In the genomic region with DNA sequence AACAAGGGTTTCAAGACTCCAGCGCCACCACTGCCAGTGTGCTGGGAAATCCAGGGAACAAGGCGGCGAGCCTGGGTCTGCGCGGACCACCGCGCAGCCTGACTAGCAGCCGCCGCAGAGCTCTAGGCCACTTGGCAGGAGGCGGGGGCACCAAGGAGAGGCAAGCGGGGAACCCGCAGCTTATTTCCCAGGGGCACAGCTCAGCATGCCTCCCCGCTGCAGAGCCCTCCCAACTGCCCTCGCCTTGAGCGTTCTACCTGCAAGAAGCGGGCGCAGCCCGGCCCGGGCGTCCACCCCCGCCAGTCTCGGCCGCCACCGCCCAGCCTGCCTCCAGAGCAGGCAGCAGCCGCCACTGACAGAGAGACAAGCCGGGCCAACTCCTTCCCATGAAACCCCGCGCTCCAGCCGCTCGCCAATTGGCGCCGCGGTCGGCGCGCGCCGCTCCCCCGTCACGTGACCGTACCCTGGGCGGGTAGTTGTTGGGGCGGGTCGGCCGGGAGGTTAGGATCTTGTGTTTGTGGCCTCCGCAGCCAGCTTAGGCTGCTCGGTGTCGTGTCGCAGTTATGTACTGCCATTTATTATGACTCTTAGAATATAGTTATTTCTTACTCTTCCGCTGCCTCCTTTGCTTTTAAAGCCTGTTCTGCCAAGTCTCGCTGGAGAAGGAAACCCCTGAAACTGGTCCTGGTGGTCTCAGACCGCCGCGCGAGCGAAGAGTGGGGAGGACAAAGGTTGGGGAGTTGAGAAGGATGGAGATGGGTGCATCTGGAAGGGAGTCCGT, we compare ENCODE assay signal across 8 cellular contexts. TPM values are rescaled to one million over a fixed set of nuclear protein-coding genes. Genes with fewer than 3 reads are reported as not detected.
DNase-seq lines count a peak whose midpoint lies in the region; ATAC-seq and TF ChIP-seq lines count a peak whose summit lies in the region.

A gene with protein sequence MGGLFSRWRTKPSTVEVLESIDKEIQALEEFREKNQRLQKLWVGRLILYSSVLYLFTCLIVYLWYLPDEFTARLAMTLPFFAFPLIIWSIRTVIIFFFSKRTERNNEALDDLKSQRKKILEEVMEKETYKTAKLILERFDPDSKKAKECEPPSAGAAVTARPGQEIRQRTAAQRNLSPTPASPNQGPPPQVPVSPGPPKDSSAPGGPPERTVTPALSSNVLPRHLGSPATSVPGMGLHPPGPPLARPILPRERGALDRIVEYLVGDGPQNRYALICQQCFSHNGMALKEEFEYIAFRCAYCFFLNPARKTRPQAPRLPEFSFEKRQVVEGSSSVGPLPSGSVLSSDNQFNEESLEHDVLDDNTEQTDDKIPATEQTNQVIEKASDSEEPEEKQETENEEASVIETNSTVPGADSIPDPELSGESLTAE (minus strand): TSS at position 365 of the 781 bp plus-strand sequence. CDS start 6,683 bp downstream, outside the sequence.

- H3K27me3 Mint-ChIP-seq in activated CD4-positive, alpha-beta T cell treated with anti-CD3 and anti-CD28 coated beads, Interleukin-2, amount 10 ng/mL, durations not matched to agents 7 days and 5 days: peaks cover 10% of the 10 kb centered on the region

- H3K4me1 ChIP-seq in BLaER1 (peaks cover 21% of the 10 kb centered on the region), left lung (peaks cover 6 to 28% of the 10 kb centered on the region in 2 donors)

- no peaks in the 10 kb centered on the region for H4K20me1 ChIP-seq in BLaER1

- H3K27ac Mint-ChIP-seq in activated CD4-positive, alpha-beta T cell treated with anti-CD3 and anti-CD28 coated beads, Interleukin-2, amount 10 ng/mL, durations not matched to agents 7 days and 5 days: peak within 1 kb of the TSS; percentile 87

- H3K27ac ChIP-seq in BLaER1: peak within 1 kb of the TSS; percentile 73
- H3K27ac ChIP-seq in left lung: peak within 1 kb of the TSS; percentile 86 to 89

- H3K9ac ChIP-seq in BLaER1: peak within 1 kb of the TSS; percentile 86

- H3K27me3 ChIP-seq in BLaER1 (no peaks in the 10 kb centered on the region), left lung (no peaks in the 10 kb centered on the region)

- H3K9me3 Mint-ChIP-seq in activated CD4-positive, alpha-beta T cell treated with anti-CD3 and anti-CD28 coated beads, Interleukin-2, amount 10 ng/mL, durations not matched to agents 7 days and 5 days: no peaks in the 10 kb centered on the region

- H3K36me3 ChIP-seq in BLaER1 (no peaks in the 10 kb centered on the region), left lung (no peaks in the 10 kb centered on the region)

- intact Hi-C loops in left lung (cut with DNase I): no loop called here

- no peak for TF ChIP-seq CTCF in left lung (IDR thresholded peaks at IDR 0.05)

- POLR2A ChIA-PET in activated CD4-positive, alpha-beta T cell treated with anti-CD3 and anti-CD28 coated beads, Interleukin-2, amount 10 ng/mL, durations not matched to agents 7 days and 5 days (lab: Charles Lee): interaction anchor here (0.6 kb wide), 1 partner anchor 38 kb away, joined by 9 read pairs; no protein-coding TSS in a partner anchor

- H3K36me3 Mint-ChIP-seq in activated CD4-positive, alpha-beta T cell treated with anti-CD3 and anti-CD28 coated beads, Interleukin-2, amount 10 ng/mL, durations not matched to agents 7 days and 5 days (ENCODE audit: low read depth): peaks cover 2% of the 10 kb centered on the region

- peak within 1 kb of the TSS; percentile 90 for H3K4me3 Mint-ChIP-seq in activated CD4-positive, alpha-beta T cell treated with anti-CD3 and anti-CD28 coated beads, Interleukin-2, amount 10 ng/mL, durations not matched to agents 7 days and 5 days

- H3K9me3 ChIP-seq in BLaER1: no peaks in the 10 kb centered on the region
- H3K9me3 ChIP-seq in left lung: no peaks in the 10 kb centered on the region

- peak within 1 kb of the TSS; percentile 89 for H3K4me2 ChIP-seq in BLaER1

- CTCF ChIA-PET in activated CD4-positive, alpha-beta T cell treated with anti-CD3 and anti-CD28 coated beads, Interleukin-2, amount 10 ng/mL, durations not matched to agents 7 days and 5 days (lab: Charles Lee): interaction anchor here (0.9 to 1.3 kb wide), 2 partner anchors 20 to 29 kb away, joined by 3 read pairs; no protein-coding TSS in a partner anchor

- DNase-seq in NCI-H69 (lab: John Stamatoyannopoulos, UW): peak; percentile 94
- DNase-seq in activated CD4-positive, alpha-beta T cell treated with anti-CD3 and anti-CD28 coated beads, Interleukin-2, amount 10 ng/mL, durations not matched to agents 7 days and 5 days: peak; percentile 93
- DNase-seq in cortex of kidney (lab: John Stamatoyannopoulos, UW): peak; percentile 76
- DNase-seq in left lung: peak; percentile 95 to 99
- peak; percentile 88 to 91 for DNase-seq in stimulated activated CD4-positive, alpha-beta T cell treated with anti-CD3 and anti-CD28 coated beads, Interleukin-2, amount 100 ng/mL, for 48 hours

- peak within 1 kb of the TSS; percentile 90 for H3K4me3 ChIP-seq in BLaER1
- peak within 1 kb of the TSS; percentile 83 to 89 for H3K4me3 ChIP-seq in left lung

- ATAC-seq in GM19328 (IDR thresholded peaks at IDR 0.05; ENCODE audit: unreplicated experiment) (peak; percentile 93), HG03520 (IDR thresholded peaks at IDR 0.05; ENCODE audit: unreplicated experiment) (peak; percentile 94), left lung (peak; percentile 98)

- peaks cover 29% of the 10 kb centered on the region for H3K4me1 Mint-ChIP-seq in activated CD4-positive, alpha-beta T cell treated with anti-CD3 and anti-CD28 coated beads, Interleukin-2, amount 10 ng/mL, durations not matched to agents 7 days and 5 days

RNA-seq across cellular contexts. Expression of the gene that starts here (rescaled TPM):
- 10 to 100 TPM; 35.1 to 35.7 TPM for total RNA-seq in activated CD4-positive, alpha-beta T cell treated with anti-CD3 and anti-CD28 coated beads, Interleukin-2, amount 10 ng/mL, durations not matched to agents 7 days and 5 days
- total RNA-seq in left lung: 10 to 100 TPM; 38.0 to 38.7 TPM

Comparison
In these comparisons a context has a peak if more than half of its experiments do, and no peak if none do; other contexts are left out.
1. Peak in every context shown above with its lines: DNase-seq, ATAC-seq, H3K4me3 ChIP-seq and H3K27ac ChIP-seq.